23 cellular contexts compared by ENCODE assay signal in the genomic region with DNA sequence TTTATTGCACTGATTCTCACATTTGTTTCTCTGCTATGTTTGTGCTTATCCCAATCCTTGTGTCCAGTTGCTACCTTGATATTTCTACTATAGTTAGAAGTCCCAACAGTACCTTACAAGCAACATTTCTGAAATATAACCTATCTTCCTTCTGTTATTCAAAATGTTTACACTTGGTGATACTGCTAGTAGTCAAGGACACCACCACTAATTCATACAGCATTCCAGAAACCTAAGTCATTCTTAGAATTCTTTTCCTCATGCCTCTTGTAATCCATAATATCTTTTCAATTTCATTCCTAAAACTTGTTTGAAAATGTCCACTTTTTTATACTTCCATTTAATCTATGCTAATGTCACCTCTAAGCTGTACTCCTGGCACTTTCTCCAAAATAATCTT.
"Had no signal": no experiment of that assay in that cellular context is flagged by ENCODE, and none has a peak within 500 bp of the region (broad histone marks: within the 10 kb centered on the region; RNA-seq: fewer than 3 reads in every experiment).

No MANE protein-coding gene starts in this region.

- H3K27me3 Mint-ChIP-seq: activated naive CD8-positive, alpha-beta T cell treated with anti-CD3 and anti-CD28 coated beads, Interleukin-2, amount 10 ng/mL, durations not matched to agents 7 days and 5 days; brain; T-helper 17 cell had no signal

- DNase-seq: activated CD4-positive, alpha-beta T cell treated with anti-CD3 and anti-CD28 coated beads for 48 hours; activated CD4-positive, alpha-beta T cell treated with anti-CD3 and anti-CD28 coated beads, Interleukin-2, amount 50 U/mL, for 4 hours; activated CD4-positive, CD25-positive, alpha-beta regulatory T cell treated with anti-CD3 and anti-CD28 coated beads, Interleukin-2, amount 50 U/mL, for 72 hours; activated CD8-positive, alpha-beta memory T cell treated with anti-CD3 and anti-CD28 coated beads, Interleukin-2, amount 50 U/mL, for 48 hours; activated CD8-positive, alpha-beta T cell treated with anti-CD3 and anti-CD28 coated beads, Interleukin-2, amount 10 ng/mL, durations not matched to agents 7 days and 5 days; activated naive CD4-positive, alpha-beta T cell treated with anti-CD3 and anti-CD28 coated beads, Interleukin-2, amount 50 U/mL, for 16 hours; activated naive CD8-positive, alpha-beta T cell treated with anti-CD3 and anti-CD28 coated beads, Interleukin-2, amount 10 ng/mL, durations not matched to agents 7 days and 5 days; activated T-cell treated with anti-CD3 and anti-CD28 coated beads, Interleukin-2, amount 50 U/mL, for 1 hour; adrenal gland; anterior cingulate cortex; MM.1S; NCI-H1105; NCI-H1436 treated with DMSO at 0.1 percent for 48 hours; NCI-H187; NCI-H2081; NCI-H446; NCI-H524; PC-9; SHP77 treated with DMSO at 0.1 percent for 48 hours; T-helper 17 cell; T-helper 9 cell had no signal

- H3K4me1 Mint-ChIP-seq: activated naive CD8-positive, alpha-beta T cell treated with anti-CD3 and anti-CD28 coated beads, Interleukin-2, amount 10 ng/mL, durations not matched to agents 7 days and 5 days; brain; T-helper 17 cell had no signal

- H3K4me3 Mint-ChIP-seq: activated CD8-positive, alpha-beta T cell treated with anti-CD3 and anti-CD28 coated beads, Interleukin-2, amount 10 ng/mL, durations not matched to agents 7 days and 5 days; activated naive CD8-positive, alpha-beta T cell treated with anti-CD3 and anti-CD28 coated beads, Interleukin-2, amount 10 ng/mL, durations not matched to agents 7 days and 5 days; brain; T-helper 17 cell; WTC11 had no signal

- H3K27me3 ChIP-seq: adrenal gland had no signal

- H3K36me3 Mint-ChIP-seq: activated naive CD8-positive, alpha-beta T cell treated with anti-CD3 and anti-CD28 coated beads, Interleukin-2, amount 10 ng/mL, durations not matched to agents 7 days and 5 days; brain had no signal

- H3K4me1 ChIP-seq: adrenal gland had no signal

- H2AFZ ChIP-seq: PC-9 had no signal

- H3K4me2 ChIP-seq: PC-9 had no signal

- ATAC-seq: activated CD8-positive, alpha-beta T cell treated with anti-CD3 and anti-CD28 coated beads, Interleukin-2, amount 10 ng/mL, durations not matched to agents 7 days and 5 days; T-helper 17 cell; WTC11 had no signal

- H3K36me3 ChIP-seq: adrenal gland had no signal

- H3K4me3 ChIP-seq: adrenal gland, PC-9 had no signal

- H3K27ac ChIP-seq: adrenal gland, PC-9 had no signal

- H3K27ac Mint-ChIP-seq: activated CD8-positive, alpha-beta T cell treated with anti-CD3 and anti-CD28 coated beads, Interleukin-2, amount 10 ng/mL, durations not matched to agents 7 days and 5 days; activated naive CD8-positive, alpha-beta T cell treated with anti-CD3 and anti-CD28 coated beads, Interleukin-2, amount 10 ng/mL, durations not matched to agents 7 days and 5 days; brain; T-helper 17 cell; WTC11 had no signal

- H3K9me3 ChIP-seq: adrenal gland had no signal
